Comparison of ENCODE assay signal across 8 cellular contexts in the genomic region with DNA sequence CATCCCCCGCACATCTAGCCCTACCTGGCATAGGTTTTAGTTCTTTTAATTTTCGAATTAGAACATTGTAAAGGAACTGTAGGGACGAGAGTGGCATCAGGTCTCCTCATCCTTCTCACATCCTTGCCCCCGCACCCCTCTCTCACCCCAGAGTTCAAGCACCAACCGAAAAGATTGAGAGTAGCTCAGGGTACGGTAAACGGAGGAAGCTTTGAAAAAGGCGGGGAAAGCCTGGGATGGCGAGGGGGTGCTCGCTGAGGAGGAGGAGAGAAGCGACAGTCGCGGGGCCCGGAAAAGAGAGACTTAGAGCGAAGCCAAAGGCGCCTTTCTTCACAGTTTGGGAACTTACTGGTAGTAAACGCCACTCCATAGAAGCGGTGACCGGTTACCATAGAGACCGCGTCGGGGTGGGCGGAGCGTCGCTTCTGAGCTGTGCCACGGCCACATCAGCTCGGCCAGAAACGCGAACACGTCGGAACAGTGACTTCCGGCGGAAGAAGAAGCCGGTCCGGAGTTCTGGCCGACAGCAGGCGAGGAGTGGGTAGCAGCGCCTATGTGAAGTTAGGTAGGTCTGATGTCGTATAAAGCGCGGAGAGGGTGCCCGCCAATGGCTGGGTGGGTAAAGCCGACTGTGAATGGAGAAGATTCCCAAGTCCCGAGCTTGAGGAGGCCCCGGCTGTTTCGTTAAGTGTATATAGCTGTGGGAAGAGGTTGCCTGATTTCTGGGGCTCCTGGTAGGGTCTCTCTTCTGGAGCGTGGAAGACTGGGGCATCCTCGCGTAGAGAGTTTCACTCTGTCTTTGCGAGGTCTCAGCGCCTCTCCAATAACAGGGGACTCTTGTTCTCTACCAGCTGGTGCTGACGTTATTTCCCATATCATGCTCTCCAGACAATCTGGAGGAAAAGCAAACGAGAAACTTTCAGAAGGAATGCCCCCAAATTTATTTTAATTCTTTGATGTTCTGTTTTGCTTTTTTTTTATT. TPM values are rescaled to one million over a fixed set of nuclear protein-coding genes. Genes with fewer than 3 reads are reported as not detected.
A peak's percentile ranks its signal among the peaks of the same experiment; 100 is the strongest.
DNase-seq lines count a peak whose midpoint lies in the region; TF ChIP-seq lines count a peak whose summit lies in the region.

A gene with protein sequence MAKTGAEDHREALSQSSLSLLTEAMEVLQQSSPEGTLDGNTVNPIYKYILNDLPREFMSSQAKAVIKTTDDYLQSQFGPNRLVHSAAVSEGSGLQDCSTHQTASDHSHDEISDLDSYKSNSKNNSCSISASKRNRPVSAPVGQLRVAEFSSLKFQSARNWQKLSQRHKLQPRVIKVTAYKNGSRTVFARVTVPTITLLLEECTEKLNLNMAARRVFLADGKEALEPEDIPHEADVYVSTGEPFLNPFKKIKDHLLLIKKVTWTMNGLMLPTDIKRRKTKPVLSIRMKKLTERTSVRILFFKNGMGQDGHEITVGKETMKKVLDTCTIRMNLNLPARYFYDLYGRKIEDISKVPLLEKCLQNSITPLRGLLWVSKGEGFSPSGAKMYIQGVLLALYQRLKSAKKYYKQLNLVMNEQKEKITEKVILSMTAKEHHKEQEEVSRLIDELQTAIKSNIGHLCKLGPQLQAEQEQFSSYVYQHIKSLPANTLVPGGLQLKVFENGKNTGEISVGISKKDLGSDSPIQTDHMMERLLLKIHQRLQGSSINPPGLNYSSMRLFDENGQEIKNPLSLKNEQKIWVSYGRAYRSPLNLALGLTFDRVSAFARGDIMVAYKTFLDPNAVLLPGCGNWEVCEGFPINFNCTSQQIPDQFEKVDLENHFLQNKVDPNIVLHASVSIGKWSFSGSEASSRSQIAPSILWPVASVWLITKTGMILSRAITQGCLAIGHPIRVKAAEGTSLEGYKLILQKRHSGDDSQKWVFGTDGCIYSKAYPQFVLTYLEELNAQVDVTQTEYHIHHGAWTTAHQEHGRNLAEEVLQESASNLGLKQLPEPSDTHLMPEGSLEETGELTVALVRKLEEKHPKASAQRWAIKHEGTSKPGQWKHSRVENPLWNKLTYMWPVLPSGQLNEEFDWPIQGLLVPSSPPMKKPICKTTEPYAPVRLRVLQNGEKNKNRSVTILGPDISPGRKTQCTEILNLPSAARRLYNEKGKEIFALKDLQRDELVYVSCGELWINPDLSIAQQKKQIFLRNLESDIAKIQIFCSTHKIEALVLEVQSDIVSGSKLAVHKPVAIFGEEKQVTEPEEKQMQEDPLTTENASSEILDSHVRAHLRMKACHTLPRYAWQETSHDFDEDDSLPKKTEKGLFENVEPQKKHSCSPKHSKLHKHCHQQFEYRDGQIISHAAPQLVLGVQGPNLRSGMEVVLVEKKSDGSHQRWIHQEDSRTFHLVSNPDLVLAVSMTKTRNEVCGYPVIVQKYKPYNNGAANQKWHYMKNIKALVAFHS (N-terminal part only) (minus strand): TSS at position 392 of the 982 bp plus-strand sequence. CDS start 41,459 bp downstream, outside the sequence.
A gene with protein sequence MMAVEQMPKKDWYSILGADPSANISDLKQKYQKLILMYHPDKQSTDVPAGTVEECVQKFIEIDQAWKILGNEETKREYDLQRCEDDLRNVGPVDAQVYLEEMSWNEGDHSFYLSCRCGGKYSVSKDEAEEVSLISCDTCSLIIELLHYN (plus strand): TSS at position 513 of the 982 bp plus-strand sequence. CDS start 889 bp downstream, outside the sequence.

- H3K36me3 Mint-ChIP-seq in HFFc6 (ENCODE audit: low read depth), result no peaks in the 10 kb centered on the region
- H3K36me3 Mint-ChIP-seq in activated naive CD4-positive, alpha-beta T cell treated with anti-CD3 and anti-CD28 coated beads, Interleukin-2, amount 10 ng/mL, durations not matched to agents 7 days and 5 days, result peaks cover 1% of the 10 kb centered on the region

- in situ Hi-C loops in SK-MEL-5 (cut with HindIII; ENCODE audit: low pct_unique_long_range_greater_than_20kb, low sequenced_read_pairs), result no loop called here

- no peaks in the 10 kb centered on the region for H3K9me3 Mint-ChIP-seq in HFFc6
- no peaks in the 10 kb centered on the region for H3K9me3 Mint-ChIP-seq in activated naive CD4-positive, alpha-beta T cell treated with anti-CD3 and anti-CD28 coated beads, Interleukin-2, amount 10 ng/mL, durations not matched to agents 7 days and 5 days

- H3K27me3 Mint-ChIP-seq in HFFc6 (ENCODE audit: insufficient read depth), result no peaks in the 10 kb centered on the region
- peaks cover 6% of the 10 kb centered on the region for H3K27me3 Mint-ChIP-seq in activated naive CD4-positive, alpha-beta T cell treated with anti-CD3 and anti-CD28 coated beads, Interleukin-2, amount 10 ng/mL, durations not matched to agents 7 days and 5 days

- H3K4me1 Mint-ChIP-seq in HFFc6 (ENCODE audit: low read depth), result peaks cover 22% of the 10 kb centered on the region
- peaks cover 42% of the 10 kb centered on the region for H3K4me1 Mint-ChIP-seq in activated naive CD4-positive, alpha-beta T cell treated with anti-CD3 and anti-CD28 coated beads, Interleukin-2, amount 10 ng/mL, durations not matched to agents 7 days and 5 days

- CTCF ChIA-PET in activated naive CD4-positive, alpha-beta T cell treated with anti-CD3 and anti-CD28 coated beads, Interleukin-2, amount 10 ng/mL, durations not matched to agents 7 days and 5 days (lab: Charles Lee), result interaction anchor here (1.1 to 1.2 kb wide), 2 partner anchors 14 to 589 kb away, joined by 3 read pairs; no protein-coding TSS in a partner anchor

- peak; percentile 73 for DNase-seq in GM04504 (ENCODE audit: low read depth)
- DNase-seq in HFFc6, result peak; percentile 87
- DNase-seq in NAMALWA (ENCODE audit: low spot score), result peak; percentile 97
- peak; percentile 93 for DNase-seq in SK-MEL-5 (ENCODE audit: low read depth, low spot score)
- peak; percentile 95 for DNase-seq in activated naive CD4-positive, alpha-beta T cell treated with anti-CD3 and anti-CD28 coated beads, Interleukin-2, amount 10 ng/mL, durations not matched to agents 7 days and 5 days
- peak; percentile 91 for DNase-seq in globus pallidus (ENCODE audit: low spot score)
- peak; percentile 58 for DNase-seq in non-pigmented ciliary epithelial cell (ENCODE audit: low read depth)
- DNase-seq in superior temporal gyrus (ENCODE audit: extremely low spot score), result peak; percentile 96

- H3K4me3 Mint-ChIP-seq in HFFc6, result peak within 1 kb of the TSS; percentile 93
- peak within 1 kb of the TSS; percentile 91 for H3K4me3 Mint-ChIP-seq in activated naive CD4-positive, alpha-beta T cell treated with anti-CD3 and anti-CD28 coated beads, Interleukin-2, amount 10 ng/mL, durations not matched to agents 7 days and 5 days

- H3K27ac Mint-ChIP-seq in HFFc6, result peak within 1 kb of the TSS; percentile 89
- peak within 1 kb of the TSS; percentile 89 for H3K27ac Mint-ChIP-seq in activated naive CD4-positive, alpha-beta T cell treated with anti-CD3 and anti-CD28 coated beads, Interleukin-2, amount 10 ng/mL, durations not matched to agents 7 days and 5 days

- TF ChIP-seq CTCF in HFFc6 (IDR thresholded peaks at IDR 0.05), result no peak

RNA-seq across cellular contexts. Expression of the first gene that starts in this region (rescaled TPM):
- not detected for total RNA-seq in HFFc6 (2021; fragmentation: NEBNext Ultra II Directional; extraction: Animal tissue kit (Norgen Biotek cat#: 25700))
- 0.11 TPM in 1 of 2 replicates, not detected in the other for total RNA-seq in SK-MEL-5 (2014; rRNA removed; shearing (Covaris generic))
- polyA plus RNA-seq in SK-MEL-5 (2015; cell fraction: cytosol; rRNA removed), result not detected in 2 replicates
- 0.14 TPM in 1 of 2 replicates, not detected in the other for polyA plus RNA-seq in SK-MEL-5 (2015; cell fraction: nucleus; rRNA removed)

RNA-seq across cellular contexts. Expression of the second gene that starts in this region (rescaled TPM):
- 10 to 100 TPM; 15.7 to 19.9 (median 17.6) TPM for total RNA-seq in HFFc6 (2021; fragmentation: NEBNext Ultra II Directional; extraction: Animal tissue kit (Norgen Biotek cat#: 25700))
- 19.4 and 20.5 TPM in 2 replicates for total RNA-seq in SK-MEL-5 (2014; rRNA removed; shearing (Covaris generic))
- polyA plus RNA-seq in SK-MEL-5 (2015; cell fraction: cytosol; rRNA removed), result 10.5 and 12.9 TPM in 2 replicates
- polyA plus RNA-seq in SK-MEL-5 (2015; cell fraction: nucleus; rRNA removed), result 105 and 135 TPM in 2 replicates

Comparison
In these comparisons a context has a peak if more than half of its experiments do, and no peak if none do; other contexts are left out.
1. Peak in every context shown above with its lines: DNase-seq.